In the genomic region with DNA sequence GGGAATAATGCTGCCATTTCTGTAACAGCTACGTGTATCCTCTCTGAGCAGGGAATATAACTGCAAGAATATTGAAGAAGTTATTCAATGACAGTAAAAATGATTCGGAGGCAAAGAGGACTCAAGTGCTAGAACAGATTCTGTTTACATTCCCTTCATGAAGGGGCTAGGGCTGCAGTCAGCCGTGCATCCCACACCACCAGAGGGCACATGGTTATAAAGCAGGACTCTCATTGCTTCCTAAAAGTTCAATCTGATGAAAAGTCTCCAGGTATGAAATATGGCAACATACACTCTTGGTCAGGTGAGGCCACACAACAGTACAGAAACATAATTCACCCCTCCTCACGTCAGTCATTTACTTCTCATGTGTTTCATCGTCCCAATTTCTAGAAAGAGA, we compare ENCODE assay signal across 1 cellular context.
TF ChIP-seq lines count a peak whose summit lies in the region.

No MANE protein-coding gene starts in this region.

TF ChIP-seq in endothelial cell of umbilical vein, 7 proteins besides CTCF, POLR2A, EP300 and RAD21:
- TF ChIP-seq JUN (IDR thresholded peaks at IDR 0.05; ENCODE audit: borderline replicate concordance, insufficient read depth, insufficient read length, low read depth) (no peak), GATA2 (IDR thresholded peaks at IDR 0.05; ENCODE audit: insufficient read depth, insufficient read length, low read depth, low read length) (no peak), MYC (IDR thresholded peaks at IDR 0.05; ENCODE audit: low read depth, low read length) (no peak), POLR2AphosphoS5 (IDR thresholded peaks at IDR 0.05; ENCODE audit: insufficient read depth, low read depth, low read length) (no peak), EZH2 (IDR thresholded peaks at IDR 0.05; ENCODE audit: borderline replicate concordance, low read depth, low read length, severe bottlenecking) (no peak), FOS (IDR thresholded peaks at IDR 0.05; ENCODE audit: borderline replicate concordance, insufficient read depth, low read length) (no peak)
- TF ChIP-seq, protein P1, sequence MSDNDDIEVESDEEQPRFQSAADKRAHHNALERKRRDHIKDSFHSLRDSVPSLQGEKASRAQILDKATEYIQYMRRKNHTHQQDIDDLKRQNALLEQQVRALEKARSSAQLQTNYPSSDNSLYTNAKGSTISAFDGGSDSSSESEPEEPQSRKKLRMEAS (IDR thresholded peaks at IDR 0.05; ENCODE audit: insufficient read depth, insufficient read length) = no peak
TF ChIP-seq in endothelial cell of umbilical vein: peak in this region for 0.
